Comparison of ENCODE assay signal across 1 cellular context in the genomic region with DNA sequence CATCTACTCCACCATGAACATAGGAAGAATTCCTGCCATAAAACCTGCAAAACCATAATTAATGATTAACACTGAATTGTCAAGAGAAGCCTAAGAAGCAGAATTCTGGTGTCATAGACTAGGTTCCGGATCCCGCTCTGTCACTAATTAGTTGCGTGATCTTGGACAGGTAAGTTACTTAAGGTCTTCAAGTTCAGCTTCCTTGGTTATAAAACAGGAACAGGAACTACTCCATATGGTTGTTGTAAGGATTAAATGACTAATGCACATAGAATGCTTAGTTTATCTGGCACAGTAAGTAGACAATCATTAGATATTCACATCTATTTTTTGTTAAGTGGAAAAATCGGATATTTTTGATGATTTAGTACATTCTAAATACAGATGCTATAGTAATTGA.
TF ChIP-seq lines count a peak whose summit lies in the region.

No MANE protein-coding gene starts in this region.

TF ChIP-seq in SK-N-SH treated with all-trans-retinoic acid at 6 μM for 48 hours, 23 proteins besides CTCF, POLR2A, EP300 and RAD21:
- TF ChIP-seq, protein P1, sequence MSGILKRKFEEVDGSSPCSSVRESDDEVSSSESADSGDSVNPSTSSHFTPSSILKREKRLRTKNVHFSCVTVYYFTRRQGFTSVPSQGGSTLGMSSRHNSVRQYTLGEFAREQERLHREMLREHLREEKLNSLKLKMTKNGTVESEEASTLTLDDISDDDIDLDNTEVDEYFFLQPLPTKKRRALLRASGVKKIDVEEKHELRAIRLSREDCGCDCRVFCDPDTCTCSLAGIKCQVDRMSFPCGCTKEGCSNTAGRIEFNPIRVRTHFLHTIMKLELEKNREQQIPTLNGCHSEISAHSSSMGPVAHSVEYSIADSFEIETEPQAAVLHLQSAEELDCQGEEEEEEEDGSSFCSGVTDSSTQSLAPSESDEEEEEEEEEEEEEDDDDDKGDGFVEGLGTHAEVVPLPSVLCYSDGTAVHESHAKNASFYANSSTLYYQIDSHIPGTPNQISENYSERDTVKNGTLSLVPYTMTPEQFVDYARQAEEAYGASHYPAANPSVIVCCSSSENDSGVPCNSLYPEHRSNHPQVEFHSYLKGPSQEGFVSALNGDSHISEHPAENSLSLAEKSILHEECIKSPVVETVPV (CRISPR knock-in tag; IDR thresholded peaks at IDR 0.05): no peak
- TF ChIP-seq GLIS3 (CRISPR knock-in tag; IDR thresholded peaks at IDR 0.05) (no peak), SNAI2 (CRISPR knock-in tag; IDR thresholded peaks at IDR 0.05) (no peak), OSR1 (CRISPR knock-in tag; IDR thresholded peaks at IDR 0.05) (no peak), ESRRG (CRISPR knock-in tag; IDR thresholded peaks at IDR 0.05) (no peak), ARNTL (CRISPR knock-in tag; IDR thresholded peaks at IDR 0.05; ENCODE audit: borderline replicate concordance, low read depth) (no peak), ISL1 (CRISPR knock-in tag; IDR thresholded peaks at IDR 0.05) (no peak)
TF ChIP-seq in SK-N-SH treated with all-trans-retinoic acid at 6 μM for 48 hours: peak in this region for 0.
